Comparison of ENCODE assay signal across 9 cellular contexts in genomic region chr2:148552675-148553331, GRCh38.
A peak's percentile ranks its signal among the peaks of the same experiment; 100 is the strongest.
DNase-seq lines count a peak whose midpoint lies in the region; ATAC-seq, FAIRE-seq and TF ChIP-seq lines count a peak whose summit lies in the region.
"Had no signal": no experiment of that assay in that cellular context is flagged by ENCODE, and none has a peak within 500 bp of the region (broad histone marks: within the 10 kb centered on the region; RNA-seq: fewer than 3 reads in every experiment).

No MANE protein-coding gene starts in this region.

- H4K20me1 ChIP-seq in BLaER1 treated with 17β-estradiol and CSF1 and Interleukin-3, amounts not matched to agents 10 nM and 100 nM = no peaks in the 10 kb centered on the region

- peak overlapping the region in 9 of 11 experiments; percentile 23 to 72 (median 53); a peak in 18 of 22 replicates for H3K9ac ChIP-seq in BLaER1 treated with 17β-estradiol and CSF1 and Interleukin-3, amounts not matched to agents 10 nM and 100 nM

- H3K4me1 ChIP-seq in BLaER1 treated with 17β-estradiol and CSF1 and Interleukin-3, amounts not matched to agents 10 nM and 100 nM = peaks cover 11 to 48% (median 35%) of the 10 kb centered on the region in 10 experiments

- no peak for FAIRE-seq in H54 (lab: Jason Lieb, UNC)

- H3K9me3 ChIP-seq in BLaER1 treated with 17β-estradiol and CSF1 and Interleukin-3, amounts not matched to agents 10 nM and 100 nM (replicated peaks in 1 of 11) = peaks cover 0 to 21% (median 1%) of the 10 kb centered on the region in 11 experiments; a peak in 6 of 22 replicates

- ATAC-seq in GM18909 (IDR thresholded peaks at IDR 0.05; ENCODE audit: poor library complexity, unreplicated experiment) (peak; percentile 55), naive B cell (ENCODE audit: low read depth in 2 of 2) (peak; percentile 49 to 66), HG03280 (IDR thresholded peaks at IDR 0.05; ENCODE audit: unreplicated experiment) (no peak), GM19455 (IDR thresholded peaks at IDR 0.05; ENCODE audit: unreplicated experiment) (no peak)
- peak; percentile 76 for ATAC-seq in activated T-helper 17 cell treated with anti-CD3 and anti-CD28 coated beads, Interleukin-2, amount 50 U/mL, for 72 hours (replicated peaks)

- peak overlapping the region; percentile 40 to 88 (median 80) for H3K4me2 ChIP-seq in BLaER1 treated with 17β-estradiol and CSF1 and Interleukin-3, amounts not matched to agents 10 nM and 100 nM

- no peaks in the 10 kb centered on the region for H3K27me3 ChIP-seq in BLaER1 treated with 17β-estradiol and CSF1 and Interleukin-3, amounts not matched to agents 10 nM and 100 nM

- DNase-seq in NCI-H1105 treated with DMSO at 0.1 percent for 48 hours (lab: John Stamatoyannopoulos, UW) = peak; percentile 60
- DNase-seq in naive B cell = no peak
- no peak for DNase-seq in H54 (ENCODE audit: insufficient read length, low spot score)

- H3K36me3 ChIP-seq in BLaER1 treated with 17β-estradiol and CSF1 and Interleukin-3, amounts not matched to agents 10 nM and 100 nM = no peaks in the 10 kb centered on the region

- no peaks in the 10 kb centered on the region for H3K4me1 Mint-ChIP-seq in activated T-helper 17 cell treated with anti-CD3 and anti-CD28 coated beads, Interleukin-2, amount 50 U/mL, for 72 hours
- H3K4me1 Mint-ChIP-seq in naive B cell = no peaks in the 10 kb centered on the region

- no peak for TF ChIP-seq POLR2A in H54 (IDR thresholded peaks at IDR 0.05; ENCODE audit: low read depth, low read length)

- H3K9me3 Mint-ChIP-seq in activated T-helper 17 cell treated with anti-CD3 and anti-CD28 coated beads, Interleukin-2, amount 50 U/mL, for 72 hours = no peaks in the 10 kb centered on the region
- H3K9me3 Mint-ChIP-seq in naive B cell = no peaks in the 10 kb centered on the region

- no peaks in the 10 kb centered on the region for H3K36me3 Mint-ChIP-seq in activated T-helper 17 cell treated with anti-CD3 and anti-CD28 coated beads, Interleukin-2, amount 50 U/mL, for 72 hours (ENCODE audit: low read depth)
- H3K36me3 Mint-ChIP-seq in naive B cell = peaks cover 0 to under 1% of the 10 kb centered on the region in 2 donors

- H3K27ac Mint-ChIP-seq in activated T-helper 17 cell treated with anti-CD3 and anti-CD28 coated beads, Interleukin-2, amount 50 U/mL, for 72 hours = no peak overlapping the region
- H3K27ac Mint-ChIP-seq in naive B cell = no peak overlapping the region
- H3K27ac Mint-ChIP-seq: dendritic cell treated with granulocyte-macrophage colony-stimulating factor and Interleukin-4, amounts not matched to agents 40 ng/mL and 50 ng/mL, for 4 days had no signal

- H3K4me3 ChIP-seq in BLaER1 treated with 17β-estradiol and CSF1 and Interleukin-3, amounts not matched to agents 10 nM and 100 nM = peak overlapping the region in 9 of 10 experiments; percentile 13 to 56 (median 35); a peak in 13 of 20 replicates

- no peak overlapping the region for H3K4me3 Mint-ChIP-seq in activated T-helper 17 cell treated with anti-CD3 and anti-CD28 coated beads, Interleukin-2, amount 50 U/mL, for 72 hours
- no peak overlapping the region for H3K4me3 Mint-ChIP-seq in naive B cell
- H3K4me3 Mint-ChIP-seq: dendritic cell treated with granulocyte-macrophage colony-stimulating factor and Interleukin-4, amounts not matched to agents 40 ng/mL and 50 ng/mL, for 4 days had no signal

- H3K27ac ChIP-seq in BLaER1 treated with 17β-estradiol and CSF1 and Interleukin-3, amounts not matched to agents 10 nM and 100 nM = peak overlapping the region in 9 of 11 experiments; percentile 38 to 76 (median 65); a peak in 18 of 22 replicates

- H3K27me3 Mint-ChIP-seq in activated T-helper 17 cell treated with anti-CD3 and anti-CD28 coated beads, Interleukin-2, amount 50 U/mL, for 72 hours = no peaks in the 10 kb centered on the region
- no peaks in the 10 kb centered on the region for H3K27me3 Mint-ChIP-seq in naive B cell

Comparison
In these comparisons a context has a peak if more than half of its experiments do, and no peak if none do; other contexts are left out.
1. ATAC-seq: peak in GM18909 (single experiment), activated T-helper 17 cell treated with anti-CD3 and anti-CD28 coated beads, Interleukin-2, amount 50 U/mL, for 72 hours (single experiment) and naive B cell (2 of 2); none in HG03280 (single experiment) and GM19455 (single experiment).